ENCODE assay signal across 31 cellular contexts in genomic region chr3:197512691-197513571, GRCh38. TPM values are rescaled to one million over a fixed set of nuclear protein-coding genes. Genes with fewer than 3 reads are reported as not detected.
DNase-seq lines count a peak whose midpoint lies in the region; ATAC-seq, FAIRE-seq and TF ChIP-seq lines count a peak whose summit lies in the region.
"Had no signal": no experiment of that assay in that cellular context is flagged by ENCODE, and none has a peak within 500 bp of the region (broad histone marks: within the 10 kb centered on the region; RNA-seq: fewer than 3 reads in every experiment).

No MANE protein-coding gene starts in this region.

- no peaks in the 10 kb centered on the region for H3K36me3 ChIP-seq in astrocyte (ENCODE audit: insufficient read depth, low read length)
- peaks cover 3% of the 10 kb centered on the region for H3K36me3 ChIP-seq in mucosa of descending colon (ENCODE audit: low read depth)
- no peaks in the 10 kb centered on the region for H3K36me3 ChIP-seq in upper lobe of right lung

- no peak for FAIRE-seq in astrocyte (lab: Jason Lieb, UNC)
- FAIRE-seq: frontal cortex, GM18507 had no signal

- ATAC-seq in left ventricle myocardium superior (no peak), right cardiac atrium (no peak), mucosa of descending colon (peak; percentile 27), upper lobe of right lung (no peak), GM21367 (IDR thresholded peaks at IDR 0.05; ENCODE audit: unreplicated experiment) (no peak)
- ATAC-seq: body of pancreas, esophagus mucosa, left lung had no signal

- H3K4me2 ChIP-seq in astrocyte (ENCODE audit: low read length), result no peak overlapping the region
- H3K4me2 ChIP-seq: hepatocyte had no signal

- H3K9ac ChIP-seq in astrocyte (ENCODE audit: low read length), result no peak overlapping the region

- H3K4me1 ChIP-seq in right cardiac atrium (ENCODE audit: control insufficient read depth, insufficient read depth, low read length) (no peaks in the 10 kb centered on the region), astrocyte (ENCODE audit: insufficient read depth, low read length) (peaks cover 30% of the 10 kb centered on the region), mucosa of descending colon (ENCODE audit: low read depth) (peaks cover 7% of the 10 kb centered on the region), upper lobe of right lung (no peaks in the 10 kb centered on the region)

- TF ChIP-seq CTCF in astrocyte (IDR thresholded peaks at IDR 0.05; ENCODE audit: insufficient read depth, low read depth, low read length), result no peak
- no peak for TF ChIP-seq CTCF in mucosa of descending colon (IDR thresholded peaks at IDR 0.05)
- no peak for TF ChIP-seq CTCF in upper lobe of right lung (IDR thresholded peaks at IDR 0.05)
- no peak for TF ChIP-seq CTCF in dorsolateral prefrontal cortex (IDR thresholded peaks at IDR 0.05 in 54 of 56, conservative IDR thresholded peaks at IDR 0.05 in 2 of 56; ENCODE audit: low read depth in 1 of 56, partially characterized antibody in 56 of 56)

- H3K4me3 Mint-ChIP-seq in astrocyte (ENCODE audit: unreplicated experiment), result no peak overlapping the region
- H3K4me3 Mint-ChIP-seq: activated CD4-positive, alpha-beta T cell treated with anti-CD3 and anti-CD28 coated beads, Interleukin-2, amount 10 ng/mL, durations not matched to agents 7 days and 5 days; B cell; immature natural killer cell; mesothelial cell of epicardium; nephron; T-helper 2 cell treated with Interferon-gamma antibody and Interleukin-4, amounts not matched to agents 5 μg/mL and 100 μg/mL, for 36 hours had no signal

- no peaks in the 10 kb centered on the region for H3K27me3 ChIP-seq in right cardiac atrium (ENCODE audit: control insufficient read depth, insufficient read depth)
- H3K27me3 ChIP-seq in astrocyte (ENCODE audit: insufficient read depth, low read length), result no peaks in the 10 kb centered on the region
- no peaks in the 10 kb centered on the region for H3K27me3 ChIP-seq in upper lobe of right lung
- no peaks in the 10 kb centered on the region for H3K27me3 ChIP-seq in dorsolateral prefrontal cortex
- H3K27me3 ChIP-seq: body of pancreas, hepatocyte, left lung, sigmoid colon had no signal

- H3K27ac ChIP-seq in right cardiac atrium (ENCODE audit: low read length) (no peak overlapping the region), astrocyte (ENCODE audit: low read depth, low read length) (no peak overlapping the region), upper lobe of right lung (no peak overlapping the region), dorsolateral prefrontal cortex (peak overlapping the region in 12 of 59 donors; percentile 9 to 94 (median 38))
- H3K27ac ChIP-seq: body of pancreas, hepatocyte, left lung, sigmoid colon, SK-N-MC had no signal

- H3K4me1 Mint-ChIP-seq in astrocyte (ENCODE audit: low read depth, unreplicated experiment), result peaks cover 27% of the 10 kb centered on the region

- WGBS in right cardiac atrium, result 88% methylated on average over 19 of the region's 19 CpGs

- H2AFZ ChIP-seq in astrocyte (ENCODE audit: low read depth, low read length), result no peak overlapping the region
- H2AFZ ChIP-seq: hepatocyte had no signal

- H3K36me3 Mint-ChIP-seq in astrocyte (ENCODE audit: low read depth, unreplicated experiment), result peaks cover 3% of the 10 kb centered on the region
- H3K36me3 Mint-ChIP-seq: mesothelial cell of epicardium had no signal

- no peaks in the 10 kb centered on the region for H4K20me1 ChIP-seq in astrocyte (ENCODE audit: insufficient read depth, low read length)

- peaks cover 2% of the 10 kb centered on the region for H3K9me3 Mint-ChIP-seq in astrocyte (ENCODE audit: unreplicated experiment)
- H3K9me3 Mint-ChIP-seq: activated CD4-positive, alpha-beta T cell treated with anti-CD3 and anti-CD28 coated beads, Interleukin-2, amount 10 ng/mL, durations not matched to agents 7 days and 5 days; immature natural killer cell; mesothelial cell of epicardium; nephron; T-helper 2 cell treated with Interferon-gamma antibody and Interleukin-4, amounts not matched to agents 5 μg/mL and 100 μg/mL, for 36 hours had no signal

- no peak overlapping the region for H3K4me3 ChIP-seq in right cardiac atrium (ENCODE audit: low read length)
- no peak overlapping the region for H3K4me3 ChIP-seq in astrocyte (ENCODE audit: insufficient read depth, low read depth, low read length)
- H3K4me3 ChIP-seq in mucosa of descending colon, result no peak overlapping the region
- no peak overlapping the region for H3K4me3 ChIP-seq in upper lobe of right lung
- no peak overlapping the region for H3K4me3 ChIP-seq in dorsolateral prefrontal cortex
- H3K4me3 ChIP-seq: body of pancreas, hepatocyte, left lung, sigmoid colon, SK-N-MC had no signal

- DNase-seq in left ventricle myocardium superior (peak; percentile 16), right cardiac atrium (no peak), astrocyte (ENCODE audit: low read depth) (no peak), mucosa of descending colon (no peak), upper lobe of right lung (peak; percentile 29), dorsolateral prefrontal cortex (no peak)
- DNase-seq in activated CD8-positive, alpha-beta memory T cell treated with anti-CD3 and anti-CD28 coated beads, Interleukin-2, amount 50 U/mL, for 4 hours, result no peak
- DNase-seq: activated CD4-positive, alpha-beta T cell treated with anti-CD3 and anti-CD28 coated beads, Interleukin-2, amount 10 ng/mL, durations not matched to agents 7 days and 5 days; activated CD8-positive, alpha-beta memory T cell treated with anti-CD3 and anti-CD28 coated beads, Interleukin-2, amount 50 U/mL, for 48 hours; body of pancreas; cerebellar nuclear complex; COR-L47; DMS79; effector CD8-positive, alpha-beta T cell; immature natural killer cell; NCI-H1048; NCI-H187; NCI-H526 treated with DMSO at 0.1 percent for 48 hours; RPMI8226; sigmoid colon had no signal

- H3K9me3 ChIP-seq in right cardiac atrium (ENCODE audit: control insufficient read depth, low read length) (no peaks in the 10 kb centered on the region), astrocyte (ENCODE audit: insufficient read depth, low read depth, low read length) (no peaks in the 10 kb centered on the region), mucosa of descending colon (no peaks in the 10 kb centered on the region), upper lobe of right lung (no peaks in the 10 kb centered on the region)
- H3K9me3 ChIP-seq: body of pancreas, left lung, sigmoid colon had no signal

- peak overlapping the region; percentile 69 for H3K27ac Mint-ChIP-seq in astrocyte (ENCODE audit: unreplicated experiment)
- H3K27ac Mint-ChIP-seq: activated CD4-positive, alpha-beta T cell treated with anti-CD3 and anti-CD28 coated beads, Interleukin-2, amount 10 ng/mL, durations not matched to agents 7 days and 5 days; mesothelial cell of epicardium; T-helper 2 cell treated with Interferon-gamma antibody and Interleukin-4, amounts not matched to agents 5 μg/mL and 100 μg/mL, for 36 hours had no signal

- no peaks in the 10 kb centered on the region for H3K27me3 Mint-ChIP-seq in astrocyte (ENCODE audit: low read depth, unreplicated experiment)
- H3K27me3 Mint-ChIP-seq: activated CD4-positive, alpha-beta T cell treated with anti-CD3 and anti-CD28 coated beads, Interleukin-2, amount 10 ng/mL, durations not matched to agents 7 days and 5 days; B cell had no signal

- no peaks in the 10 kb centered on the region for H3K79me2 ChIP-seq in astrocyte (ENCODE audit: insufficient read depth, low read length)
- H3K79me2 ChIP-seq: hepatocyte had no signal

- intact Hi-C loops in left ventricle myocardium superior (cut with micrococcal nuclease), result loop anchor here (10.0 kb wide), 1 partner anchor 288 kb away; no protein-coding TSS in a partner anchor
- intact Hi-C loops in right cardiac atrium (cut with DNase I), result loop anchor here in 2 of 4 donors (5.0 to 10.0 kb wide), 2 partner anchors 256 to 288 kb away; no protein-coding TSS in a partner anchor
- intact Hi-C loops in mucosa of descending colon (cut with DNase I, micrococcal nuclease), result loop anchor here in 1 of 2 donors (5.0 kb wide), 1 partner anchor 256 kb away; no protein-coding TSS in a partner anchor
- intact Hi-C loops in upper lobe of right lung (cut with DNase I), result loop anchor here (10.0 kb wide), 1 partner anchor 258 kb away; no protein-coding TSS in a partner anchor
- intact Hi-C loops in dorsolateral prefrontal cortex (cut with DNase I), result loop anchor here (5.0 to 10.0 kb wide), 4 partner anchors 39 to 508 kb away; no protein-coding TSS in a partner anchor

RNA-seq across cellular contexts. Expression of gene BDH1, which starts 42.8 kb away (rescaled TPM):
- total RNA-seq in left ventricle myocardium superior, result 56.3 TPM
- 10 to 100 TPM; 13.2 to 30.5 (median 25.9) TPM for total RNA-seq in right cardiac atrium
- 19.8 TPM for polyA plus RNA-seq in right cardiac atrium
- 0.96 and 1.5 TPM in 2 replicates for total RNA-seq in astrocyte
- total RNA-seq in mucosa of descending colon, result 100 to 1,000 TPM in 2 of 3 donors, 10 to 100 TPM in 1; 79.3 to 246 (median 160) TPM
- 12.5 TPM for total RNA-seq in upper lobe of right lung
- total RNA-seq in dorsolateral prefrontal cortex, result 100 to 1,000 TPM in 35 of 120 experiments, 10 to 100 TPM in 85; 52.3 to 136 (median 86.9) TPM

Comparison
In these comparisons a context has a peak if more than half of its experiments do, and no peak if none do; other contexts are left out.
1. DNase-seq: peak in left ventricle myocardium superior (single experiment) and upper lobe of right lung (single experiment); none in right cardiac atrium (0 of 3), astrocyte (single experiment), mucosa of descending colon (0 of 3), activated CD8-positive, alpha-beta memory T cell treated with anti-CD3 and anti-CD28 coated beads, Interleukin-2, amount 50 U/mL, for 4 hours (single experiment) and dorsolateral prefrontal cortex (0 of 10).